8 cellular contexts compared by ENCODE assay signal in the genomic region with DNA sequence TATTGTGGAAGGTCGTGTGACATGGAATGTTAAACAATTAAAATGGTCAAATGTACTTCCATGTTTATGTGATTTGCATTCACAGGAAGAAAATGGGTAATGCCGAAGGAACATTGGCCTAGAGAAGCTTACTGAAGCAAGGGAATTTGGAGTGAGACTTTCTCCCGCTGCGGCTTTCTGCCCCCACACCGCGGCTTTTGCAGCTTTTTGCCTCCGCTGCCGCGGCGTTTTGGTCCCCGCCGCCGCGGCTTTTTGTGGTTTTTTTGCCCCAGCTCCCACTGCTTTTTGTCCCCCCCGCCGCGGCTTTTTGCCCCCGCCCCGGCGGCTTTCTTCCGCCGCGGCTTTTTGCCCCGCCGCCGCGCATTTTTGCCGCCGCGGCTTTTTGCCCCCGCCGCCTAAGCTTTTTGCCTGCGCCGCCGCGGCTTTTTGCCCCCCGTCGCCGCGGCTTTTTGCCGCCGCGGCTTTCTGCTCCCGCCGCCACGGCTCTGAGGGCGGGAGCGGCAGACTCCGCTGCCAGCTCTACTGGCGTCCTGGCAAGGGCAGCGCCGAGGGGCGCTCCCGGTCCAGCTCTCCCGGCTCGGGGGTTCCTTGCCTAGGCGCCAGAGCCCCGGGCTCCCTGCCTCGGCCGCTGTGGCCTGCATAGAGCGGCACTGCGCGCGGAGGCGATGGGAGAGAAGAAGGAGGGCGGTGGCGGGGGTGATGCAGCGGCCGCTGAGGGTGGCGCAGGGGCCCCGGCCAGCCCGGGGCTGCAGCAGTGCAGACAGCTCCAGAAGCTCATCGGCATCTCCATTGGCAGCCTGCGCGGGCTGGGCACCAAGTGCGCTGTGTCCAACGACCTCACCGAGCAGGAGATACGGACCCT.
DNase-seq lines count a peak whose midpoint lies in the region; ATAC-seq and TF ChIP-seq lines count a peak whose summit lies in the region.
"Not testable (repeated sequence)": the region's sequence is repeated elsewhere in the genome, so short reads cannot be mapped to it uniquely, and the experiment has no call there.

No MANE protein-coding gene starts in this region.

- ATAC-seq in right lobe of liver = peak in 3 of 4 donors; percentile 23 to 49 (median 47)

- no CpG with 5 or more reads among the region's 79 CpGs for WGBS in right lobe of liver (ENCODE audit: insufficient coverage, low coverage, low lambda C conversion rate, missing lambda C conversion rate)

- not testable (repeated sequence) for H3K4me1 ChIP-seq in BE2C; ES-I3 (ENCODE audit: insufficient read depth, low read length); OCI-LY3 (ENCODE audit: low read length); left ventricle myocardium inferior; right lobe of liver

- TF ChIP-seq CTCF in BE2C (IDR thresholded peaks at IDR 0.05; ENCODE audit: low read depth, low read length); OCI-LY3 (IDR thresholded peaks at IDR 0.05; ENCODE audit: low read depth, low read length); left ventricle myocardium inferior (IDR thresholded peaks at IDR 0.05; ENCODE audit: borderline replicate concordance); right lobe of liver (IDR thresholded peaks at IDR 0.05): not testable (repeated sequence)

- not testable (repeated sequence) for H3K27me3 ChIP-seq in BE2C; OCI-LY3 (ENCODE audit: low read depth, low read length); left ventricle myocardium inferior (ENCODE audit: low read depth); right lobe of liver

- not testable (repeated sequence) for H2AFZ ChIP-seq in OCI-LY3 (ENCODE audit: low read depth, low read length)

- H3K9me3 ChIP-seq in BE2C; ES-I3 (ENCODE audit: control insufficient read depth, insufficient read depth, low read length); OCI-LY3 (ENCODE audit: insufficient read depth, low read length); left ventricle myocardium inferior (replicated peaks); right lobe of liver: not testable (repeated sequence)

- H4K20me1 ChIP-seq in OCI-LY3 (ENCODE audit: insufficient read depth, low read length) = not testable (repeated sequence)

- H3K27ac ChIP-seq in OCI-LY3 (ENCODE audit: low read length); left ventricle myocardium inferior (replicated peaks); right lobe of liver: not testable (repeated sequence)

- DNase-seq in BE2C = peak; percentile 10
- DNase-seq in M059J (ENCODE audit: low read depth) = peak; percentile 0
- DNase-seq in astrocyte of the hippocampus (ENCODE audit: low read depth, low spot score) = peak; percentile 36
- DNase-seq in left ventricle myocardium inferior = not testable (repeated sequence)
- peak in 1 of 3 donors; percentile 50 for DNase-seq in right lobe of liver
- peak; percentile 69 for DNase-seq in retina

- intact Hi-C loops in left ventricle myocardium inferior (cut with micrococcal nuclease); right lobe of liver (cut with DNase I): not testable (repeated sequence)

- 0 out of 2 replicates have a peak overlapping the region, but pooled peaks have one; percentile 28 for H3K4me2 ChIP-seq in OCI-LY3 (ENCODE audit: low read length)

- H3K79me2 ChIP-seq in OCI-LY3 (ENCODE audit: low read length) = not testable (repeated sequence)

- TF ChIP-seq POLR2A in right lobe of liver (IDR thresholded peaks at IDR 0.05) = not testable (repeated sequence)

- not testable (repeated sequence) for H3K36me3 ChIP-seq in BE2C; ES-I3 (ENCODE audit: insufficient read depth, low read length); OCI-LY3 (replicated peaks; ENCODE audit: low read depth, low read length); left ventricle myocardium inferior; right lobe of liver

- H3K4me3 ChIP-seq in BE2C (ENCODE audit: low read depth, low read length) (peak overlapping the region; percentile 11; the same call in 1 of the 2 replicates), OCI-LY3 (ENCODE audit: low read length) (peak overlapping the region; percentile 43; the same call in 1 of the 2 replicates), left ventricle myocardium inferior (peak overlapping the region; percentile 45), right lobe of liver (peak overlapping the region in 2 of 3 donors; percentile 14 to 35)

- peak overlapping the region; percentile 36; the same call in 1 of the 2 replicates for H3K9ac ChIP-seq in ES-I3 (ENCODE audit: low read depth, low read length)
- H3K9ac ChIP-seq in OCI-LY3 (ENCODE audit: low read length) = not testable (repeated sequence)
